9 cellular contexts compared by ENCODE assay signal in genomic region chr14:73887704-73888459, GRCh38. TPM values are rescaled to one million over a fixed set of nuclear protein-coding genes. Genes with fewer than 3 reads are reported as not detected.
DNase-seq lines count a peak whose midpoint lies in the region; ATAC-seq, FAIRE-seq and TF ChIP-seq lines count a peak whose summit lies in the region.
"Had no signal": no experiment of that assay in that cellular context is flagged by ENCODE, and none has a peak within 500 bp of the region (broad histone marks: within the 10 kb centered on the region; RNA-seq: fewer than 3 reads in every experiment).

No MANE protein-coding gene starts in this region.

- H3K27me3 ChIP-seq in left ventricle myocardium inferior (ENCODE audit: low read depth): no peaks in the 10 kb centered on the region
- no peaks in the 10 kb centered on the region for H3K27me3 ChIP-seq in astrocyte (ENCODE audit: insufficient read depth, low read length)
- H3K27me3 ChIP-seq in lower lobe of right lung (ENCODE audit: low read depth): no peaks in the 10 kb centered on the region
- H3K27me3 ChIP-seq in aorta (ENCODE audit: control insufficient read depth in 1 of 2, insufficient read depth in 2 of 2, low read length in 1 of 2): no peaks in the 10 kb centered on the region

- peaks cover 22% of the 10 kb centered on the region for H3K4me1 Mint-ChIP-seq in astrocyte (ENCODE audit: low read depth, unreplicated experiment)

- H3K9me3 ChIP-seq in left ventricle myocardium inferior (replicated peaks): no peaks in the 10 kb centered on the region
- H3K9me3 ChIP-seq in astrocyte (ENCODE audit: insufficient read depth, low read depth, low read length): no peaks in the 10 kb centered on the region
- H3K9me3 ChIP-seq in lower lobe of right lung: no peaks in the 10 kb centered on the region
- no peaks in the 10 kb centered on the region for H3K9me3 ChIP-seq in aorta (ENCODE audit: control insufficient read depth, low read length)

- no peaks in the 10 kb centered on the region for H3K9me3 Mint-ChIP-seq in astrocyte (ENCODE audit: unreplicated experiment)

- no peak overlapping the region for H2AFZ ChIP-seq in astrocyte (ENCODE audit: low read depth, low read length)

- ATAC-seq in lower lobe of right lung: no peak
- ATAC-seq in aorta (ENCODE audit: low FRiP score): no peak
- ATAC-seq in sciatic nerve: no peak

- H3K36me3 Mint-ChIP-seq in astrocyte (ENCODE audit: low read depth, unreplicated experiment): no peaks in the 10 kb centered on the region

- peaks cover 76% of the 10 kb centered on the region for H3K79me2 ChIP-seq in astrocyte (ENCODE audit: insufficient read depth, low read length)

- no peak for FAIRE-seq in astrocyte (lab: Jason Lieb, UNC)
- FAIRE-seq: GM18507 had no signal

- TF ChIP-seq CTCF in left ventricle myocardium inferior (IDR thresholded peaks at IDR 0.05; ENCODE audit: borderline replicate concordance) (no peak), astrocyte (IDR thresholded peaks at IDR 0.05; ENCODE audit: insufficient read depth, low read depth, low read length) (no peak), lower lobe of right lung (IDR thresholded peaks at IDR 0.05) (no peak)

- peak overlapping the region; percentile 94 for H3K27ac ChIP-seq in left ventricle myocardium inferior (replicated peaks)
- peak overlapping the region; percentile 91 for H3K27ac ChIP-seq in astrocyte (ENCODE audit: low read depth, low read length)
- peak overlapping the region; percentile 90 for H3K27ac ChIP-seq in lower lobe of right lung
- no peak overlapping the region for H3K27ac ChIP-seq in aorta (ENCODE audit: low read depth in 1 of 2, low read length in 2 of 2)

- peaks cover 41% of the 10 kb centered on the region for H4K20me1 ChIP-seq in astrocyte (ENCODE audit: insufficient read depth, low read length)

- H3K4me3 Mint-ChIP-seq in astrocyte (ENCODE audit: unreplicated experiment): peak overlapping the region; percentile 95

- peak overlapping the region; percentile 80 for H3K4me2 ChIP-seq in astrocyte (ENCODE audit: low read length)

- peak overlapping the region; percentile 96 for H3K9ac ChIP-seq in astrocyte (ENCODE audit: low read length)

- intact Hi-C loops in left ventricle myocardium inferior (cut with micrococcal nuclease): no loop called here
- intact Hi-C loops in cardiac septum (cut with DNase I): loop anchor here (5.0 kb wide), 1 partner anchor 36 kb away; the partner anchor contains the start of gene PTGR2
- intact Hi-C loops in lower lobe of right lung (cut with DNase I): no loop called here
- intact Hi-C loops in aorta (cut with DNase I): loop anchor here in 1 of 2 donors (2.0 to 5.0 kb wide), 3 partner anchors 36 to 166 kb away; partner anchors contain the start of genes COQ6, FAM161B and PTGR2
- intact Hi-C loops in sciatic nerve (cut with DNase I): no loop called here

- H3K36me3 ChIP-seq in left ventricle myocardium inferior: peaks cover 7% of the 10 kb centered on the region
- peaks cover 3% of the 10 kb centered on the region for H3K36me3 ChIP-seq in astrocyte (ENCODE audit: insufficient read depth, low read length)
- H3K36me3 ChIP-seq in lower lobe of right lung: peaks cover 13% of the 10 kb centered on the region
- H3K36me3 ChIP-seq in aorta (ENCODE audit: control insufficient read depth in 1 of 2, insufficient read depth in 2 of 2, low read length in 1 of 2): no peaks in the 10 kb centered on the region

- no peaks in the 10 kb centered on the region for H3K27me3 Mint-ChIP-seq in astrocyte (ENCODE audit: low read depth, unreplicated experiment)

- H3K27ac Mint-ChIP-seq in astrocyte (ENCODE audit: unreplicated experiment): peak overlapping the region; percentile 54

- H3K4me3 ChIP-seq in left ventricle myocardium inferior (peak overlapping the region; percentile 92), astrocyte (ENCODE audit: insufficient read depth, low read depth, low read length) (peak overlapping the region; percentile 72), lower lobe of right lung (peak overlapping the region; percentile 73), aorta (ENCODE audit: low read length in 2 of 2) (peak overlapping the region; percentile 82 to 98)

- peaks cover 44% of the 10 kb centered on the region for H3K4me1 ChIP-seq in left ventricle myocardium inferior
- peaks cover 13% of the 10 kb centered on the region for H3K4me1 ChIP-seq in astrocyte (ENCODE audit: insufficient read depth, low read length)
- peaks cover 36% of the 10 kb centered on the region for H3K4me1 ChIP-seq in lower lobe of right lung
- peaks cover 0 to 4% of the 10 kb centered on the region in 2 donors for H3K4me1 ChIP-seq in aorta (ENCODE audit: control insufficient read depth in 1 of 2, insufficient read depth in 2 of 2, low read length in 2 of 2)

- 24 to 27% methylated on average over 7 of the region's 7 CpGs for WGBS in aorta, 2 donors

- no peak for DNase-seq in left ventricle myocardium inferior
- no peak for DNase-seq in cardiac septum (ENCODE audit: low spot score)
- DNase-seq in astrocyte (ENCODE audit: low read depth): no peak
- no peak for DNase-seq in lower lobe of right lung
- DNase-seq in aorta: no peak
- no peak for DNase-seq in sciatic nerve (ENCODE audit: low spot score)
- no peak for DNase-seq in NCI-H1436 (lab: John Stamatoyannopoulos, UW)
- DNase-seq in stimulated activated CD4-positive, alpha-beta T cell treated with anti-CD3 and anti-CD28 coated beads, Interleukin-2, amount 100 ng/mL, for 24 hours: no peak

RNA-seq across cellular contexts. Expression of gene ZNF410, which starts 1.2 kb away (rescaled TPM):
- total RNA-seq in left ventricle myocardium inferior (16.5 TPM), cardiac septum (19.9 TPM), astrocyte (38.7 and 42.9 TPM in 2 replicates), lower lobe of right lung (41.5 TPM), aorta (10 to 100 TPM; 42.9 to 45.7 TPM), sciatic nerve (46.6 TPM)
- 10 to 100 TPM; 30.1 to 30.4 TPM for polyA plus RNA-seq in aorta

RNA-seq across cellular contexts. Expression of gene PTGR2, which starts 36.3 kb away (rescaled TPM):
- total RNA-seq in left ventricle myocardium inferior: 37.4 TPM
- 36.7 TPM for total RNA-seq in cardiac septum
- total RNA-seq in astrocyte: 5.8 and 7.0 TPM in 2 replicates
- 10.8 TPM for total RNA-seq in lower lobe of right lung
- total RNA-seq in aorta: 1 to 10 TPM; 5.1 to 8.7 TPM
- polyA plus RNA-seq in aorta: 1 to 10 TPM; 3.3 to 5.8 TPM
- 17.1 TPM for total RNA-seq in sciatic nerve

Comparison
In these comparisons a context has a peak if more than half of its experiments do, and no peak if none do; other contexts are left out.
1. H3K27ac ChIP-seq: peak in left ventricle myocardium inferior (single experiment), astrocyte (single experiment) and lower lobe of right lung (single experiment); none in aorta (0 of 2).
2. Peak in every context shown above with its lines, with median percentiles within 50 percentile points of each other: H3K4me3 ChIP-seq.